Comparison of ENCODE assay signal across 1 cellular context in genomic region chr17:58632324-58633314, GRCh38.
TF ChIP-seq lines count a peak whose summit lies in the region.

No MANE protein-coding gene starts in this region.

TF ChIP-seq in GM23338, 12 proteins besides CTCF, POLR2A, EP300 and RAD21 (continued from another document):
- TF ChIP-seq ZNF462 (CRISPR knock-in tag; IDR thresholded peaks at IDR 0.05) (no peak), ZNF114 (CRISPR knock-in tag; IDR thresholded peaks at IDR 0.05) (no peak), EZH2phosphoT487 (IDR thresholded peaks at IDR 0.05; ENCODE audit: unreplicated experiment) (no peak), STAT1 (IDR thresholded peaks at IDR 0.05; ENCODE audit: unreplicated experiment) (no peak), NANOG (IDR thresholded peaks at IDR 0.05; ENCODE audit: borderline replicate concordance) (no peak), JUNB (IDR thresholded peaks at IDR 0.05; ENCODE audit: unreplicated experiment) (no peak), CREB1 (CRISPR knock-in tag; IDR thresholded peaks at IDR 0.05; ENCODE audit: low read depth) (no peak), EZH2 (IDR thresholded peaks at IDR 0.05; ENCODE audit: low read depth, unreplicated experiment) (no peak), POLR2AphosphoS5 (IDR thresholded peaks at IDR 0.05; ENCODE audit: low read depth) (no peak)
- TF ChIP-seq, protein P1, sequence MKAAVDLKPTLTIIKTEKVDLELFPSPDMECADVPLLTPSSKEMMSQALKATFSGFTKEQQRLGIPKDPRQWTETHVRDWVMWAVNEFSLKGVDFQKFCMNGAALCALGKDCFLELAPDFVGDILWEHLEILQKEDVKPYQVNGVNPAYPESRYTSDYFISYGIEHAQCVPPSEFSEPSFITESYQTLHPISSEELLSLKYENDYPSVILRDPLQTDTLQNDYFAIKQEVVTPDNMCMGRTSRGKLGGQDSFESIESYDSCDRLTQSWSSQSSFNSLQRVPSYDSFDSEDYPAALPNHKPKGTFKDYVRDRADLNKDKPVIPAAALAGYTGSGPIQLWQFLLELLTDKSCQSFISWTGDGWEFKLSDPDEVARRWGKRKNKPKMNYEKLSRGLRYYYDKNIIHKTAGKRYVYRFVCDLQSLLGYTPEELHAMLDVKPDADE (IDR thresholded peaks at IDR 0.05) = no peak
